Comparison of ENCODE assay signal across 9 cellular contexts in genomic region chr10:76086571-76087260, GRCh38.
DNase-seq lines count a peak whose midpoint lies in the region; ATAC-seq, FAIRE-seq and TF ChIP-seq lines count a peak whose summit lies in the region.
"Had no signal": no experiment of that assay in that cellular context is flagged by ENCODE, and none has a peak within 500 bp of the region (broad histone marks: within the 10 kb centered on the region; RNA-seq: fewer than 3 reads in every experiment).

No MANE protein-coding gene starts in this region.

- H3K4me1 ChIP-seq in GM23248 (ENCODE audit: insufficient read depth) = peaks cover 15% of the 10 kb centered on the region

- 5 to 9% methylated on average over 11 of the region's 11 CpGs for whole genome bisulfite sequencing in GM23248 (ENCODE audit: low coverage in 1 of 2, low lambda C conversion rate in 2 of 2, missing lambda C conversion rate in 2 of 2), 2 experiments

- peaks cover 3% of the 10 kb centered on the region for H3K27me3 Mint-ChIP-seq in chondrocyte (ENCODE audit: low read depth)
- H3K27me3 Mint-ChIP-seq in nephron (ENCODE audit: low read depth) = no peaks in the 10 kb centered on the region

- no peak overlapping the region for H3K9ac ChIP-seq in GM23248

- no peaks in the 10 kb centered on the region for H3K79me2 ChIP-seq in GM23248 (ENCODE audit: insufficient read depth)

- H2AFZ ChIP-seq in GM23248 = no peak overlapping the region

- H3K27ac ChIP-seq in GM23248 = peak overlapping the region; percentile 19; the same call in 1 of the 2 replicates

- H3K9me3 Mint-ChIP-seq in chondrocyte (ENCODE audit: low read depth) = no peaks in the 10 kb centered on the region
- peaks cover 3% of the 10 kb centered on the region for H3K9me3 Mint-ChIP-seq in nephron

- DNase-seq in D721Med (ENCODE audit: insufficient read length, low spot score) (no peak), GM23248 (peak; percentile 74), NCI-H446 treated with DMSO at 0.1 percent for 48 hours (lab: John Stamatoyannopoulos, UW) (peak; percentile 59), chondrocyte (ENCODE audit: low spot score) (no peak), activated gamma-delta T cell treated with Interleukin-2 at 50 U/mL for 16 hours (no peak)

- TF ChIP-seq CTCF in D721Med (IDR thresholded peaks at IDR 0.05; ENCODE audit: insufficient read depth, missing control alignments) = peak; percentile 70
- TF ChIP-seq CTCF in chondrocyte (IDR thresholded peaks at IDR 0.05) = peak; percentile 73
- TF ChIP-seq CTCF in nephron (IDR thresholded peaks at IDR 0.05; ENCODE audit: unreplicated experiment in 3 of 3) = peak; percentile 58 to 68 (median 60)

- no peaks in the 10 kb centered on the region for H4K20me1 ChIP-seq in GM23248 (ENCODE audit: insufficient read depth)

- peak overlapping the region; percentile 15 for H3K4me3 ChIP-seq in GM23248

- H3K27me3 ChIP-seq in GM23248 (replicated peaks; ENCODE audit: insufficient read depth) = no peaks in the 10 kb centered on the region

- no peak for ATAC-seq in GM18870 (IDR thresholded peaks at IDR 0.05; ENCODE audit: unreplicated experiment)
- no peak for ATAC-seq in activated CD4-positive, CD25-positive, alpha-beta regulatory T cell treated with anti-CD3 and anti-CD28 coated beads, Interleukin-2, amount 50 U/mL, for 24 hours

- H3K9me2 ChIP-seq in GM23248 (ENCODE audit: insufficient read depth) = no peaks in the 10 kb centered on the region

- no peak for FAIRE-seq in D721Med (lab: Jason Lieb, UNC)
- FAIRE-seq: islet of Langerhans had no signal

- H3K4me3 Mint-ChIP-seq in chondrocyte (ENCODE audit: unreplicated experiment) = peak overlapping the region; percentile 39
- peak overlapping the region in 1 of 3 experiments; percentile 5 for H3K4me3 Mint-ChIP-seq in nephron

- peaks cover 26% of the 10 kb centered on the region for H3F3A ChIP-seq in GM23248 (ENCODE audit: insufficient read depth)

- peak overlapping the region; percentile 49 for H3K4me2 ChIP-seq in GM23248 (ENCODE audit: unreplicated experiment)

- in situ Hi-C loops in GM23248 (cut with MboI) = no loop called here

- H3K36me3 ChIP-seq in GM23248 (ENCODE audit: low read depth) = no peaks in the 10 kb centered on the region

- H3K4me1 Mint-ChIP-seq in chondrocyte (ENCODE audit: low read depth) = peaks cover 33% of the 10 kb centered on the region
- peaks cover 70% of the 10 kb centered on the region for H3K4me1 Mint-ChIP-seq in nephron

- H3K36me3 Mint-ChIP-seq in chondrocyte (ENCODE audit: low read depth) (no peaks in the 10 kb centered on the region), nephron (ENCODE audit: low read depth) (peaks cover 3% of the 10 kb centered on the region)

- H3K9me3 ChIP-seq in GM23248 (ENCODE audit: low read depth) = no peaks in the 10 kb centered on the region

- H3K27ac Mint-ChIP-seq in chondrocyte (ENCODE audit: unreplicated experiment) = peak overlapping the region; percentile 91
- peak overlapping the region; percentile 66 to 86 (median 77) for H3K27ac Mint-ChIP-seq in nephron

Comparison
In these comparisons a context has a peak if more than half of its experiments do, and no peak if none do; other contexts are left out.
1. DNase-seq: peak in GM23248 (single experiment) and NCI-H446 treated with DMSO at 0.1 percent for 48 hours (single experiment); none in D721Med (single experiment), chondrocyte (single experiment) and activated gamma-delta T cell treated with Interleukin-2 at 50 U/mL for 16 hours (single experiment).
2. Peak in every context shown above with its lines, with median percentiles within 50 percentile points of each other: CTCF ChIP-seq.